Comparison of ENCODE assay signal across 25 cellular contexts in genomic region chr10:21700474-21700873, GRCh38.
"Had no signal": no experiment of that assay in that cellular context is flagged by ENCODE, and none has a peak within 500 bp of the region (broad histone marks: within the 10 kb centered on the region; RNA-seq: fewer than 3 reads in every experiment).

No MANE protein-coding gene starts in this region.

- H3K36me3 ChIP-seq: brain microvascular endothelial cell, cardiac muscle cell had no signal

- H3K27ac Mint-ChIP-seq: activated CD4-positive, alpha-beta memory T cell treated with anti-CD3 and anti-CD28 coated beads for 36 hours; activated CD4-positive, alpha-beta T cell treated with anti-CD3 and anti-CD28 coated beads, Interleukin-2, amount 10 ng/mL, durations not matched to agents 7 days and 5 days; activated naive CD4-positive, alpha-beta T cell treated with anti-CD3 and anti-CD28 coated beads, Interleukin-2, amount 50 U/mL, for 72 hours; activated naive CD8-positive, alpha-beta T cell treated with anti-CD3 and anti-CD28 coated beads, Interleukin-2, amount 50 U/mL, for 24 hours; T-cell had no signal

- DNase-seq: activated CD4-positive, alpha-beta memory T cell treated with anti-CD3 and anti-CD28 coated beads for 36 hours; activated CD4-positive, alpha-beta T cell treated with anti-CD3 and anti-CD28 coated beads, Interleukin-2, amount 10 ng/mL, durations not matched to agents 7 days and 5 days; activated CD4-positive, CD25-positive, alpha-beta regulatory T cell; activated CD8-positive, alpha-beta memory T cell treated with anti-CD3 and anti-CD28 coated beads for 24 hours; activated effector memory CD4-positive, alpha-beta T cell treated with anti-CD3 and anti-CD28 coated beads, Interleukin-2, amount 50 U/mL, for 16 hours; activated naive CD4-positive, alpha-beta T cell treated with Interleukin-2 at 50 U/mL for 16 hours; activated naive CD8-positive, alpha-beta T cell treated with anti-CD3 and anti-CD28 coated beads, Interleukin-2, amount 50 U/mL, for 24 hours; activated T-cell treated with anti-CD3 and anti-CD28 coated beads, Interleukin-2, amount 50 U/mL, for 4 hours; amygdala; brain microvascular endothelial cell; MG63; NCI-H1105; NCI-H146; NCI-H187 treated with DMSO at 0.1 percent for 48 hours; NCI-H2081 treated with DMSO at 0.1 percent for 48 hours; NCI-H2171; NCI-H2227 treated with DMSO at 0.1 percent for 48 hours; NCI-H526; NCI-H774; SIG-M5; T-cell had no signal

- ATAC-seq: activated naive CD4-positive, alpha-beta T cell treated with anti-CD3 and anti-CD28 coated beads, Interleukin-2, amount 50 U/mL, for 72 hours; activated naive CD8-positive, alpha-beta T cell treated with anti-CD3 and anti-CD28 coated beads, Interleukin-2, amount 50 U/mL, for 24 hours; activated T-cell treated with anti-CD3 and anti-CD28 coated beads, Interleukin-2, amount 50 U/mL, for 4 hours; T-cell had no signal

- H3K4me3 Mint-ChIP-seq: activated CD4-positive, alpha-beta memory T cell treated with anti-CD3 and anti-CD28 coated beads for 36 hours; activated CD4-positive, alpha-beta T cell treated with anti-CD3 and anti-CD28 coated beads, Interleukin-2, amount 10 ng/mL, durations not matched to agents 7 days and 5 days; activated naive CD8-positive, alpha-beta T cell treated with anti-CD3 and anti-CD28 coated beads, Interleukin-2, amount 50 U/mL, for 24 hours; activated T-cell treated with anti-CD3 and anti-CD28 coated beads, Interleukin-2, amount 50 U/mL, for 4 hours; T-cell had no signal

- H3K27me3 Mint-ChIP-seq: activated CD4-positive, alpha-beta memory T cell treated with anti-CD3 and anti-CD28 coated beads for 36 hours; activated CD4-positive, alpha-beta T cell treated with anti-CD3 and anti-CD28 coated beads, Interleukin-2, amount 10 ng/mL, durations not matched to agents 7 days and 5 days; activated naive CD8-positive, alpha-beta T cell treated with anti-CD3 and anti-CD28 coated beads, Interleukin-2, amount 50 U/mL, for 24 hours; T-cell had no signal

- H3K4me3 ChIP-seq: cardiac muscle cell, MG63, SK-N-MC had no signal

- H3K27ac ChIP-seq: brain microvascular endothelial cell, cardiac muscle cell, SK-N-MC, VCaP had no signal
